In genomic region chr1:118157506-118157905, GRCh38 we compare ENCODE assay signal across 27 cellular contexts. TPM values are rescaled to one million over a fixed set of nuclear protein-coding genes. Genes with fewer than 3 reads are reported as not detected.
"Had no signal": no experiment of that assay in that cellular context is flagged by ENCODE, and none has a peak within 500 bp of the region (broad histone marks: within the 10 kb centered on the region; RNA-seq: fewer than 3 reads in every experiment).

No MANE protein-coding gene starts in this region.

- H3K4me3 ChIP-seq: stomach, suprapubic skin, testis, thoracic aorta, thyroid gland, tibial artery, tibial nerve, transverse colon, upper lobe of left lung, upper lobe of right lung, uterus, vagina had no signal

- FAIRE-seq: urothelium cell line had no signal

- H3K36me3 ChIP-seq: stomach, suprapubic skin, thoracic aorta, thyroid gland, tibial artery, tibial nerve, transverse colon, upper lobe of left lung, upper lobe of right lung, uterus, vagina had no signal

- H3K27me3 ChIP-seq: stomach, suprapubic skin, testis, thyroid gland, tibial artery, tibial nerve, transverse colon, upper lobe of left lung, upper lobe of right lung, uterus, vagina had no signal

- H3K9me3 ChIP-seq: stomach, suprapubic skin, testis, thoracic aorta, thyroid gland, tibial artery, tibial nerve, transverse colon, upper lobe of left lung, upper lobe of right lung, uterus, vagina had no signal

- ATAC-seq: stimulated activated effector memory CD8-positive, alpha-beta T cell treated with anti-CD3 and anti-CD28 coated beads, Interleukin-12 subunit alpha, Interleukin-12 subunit beta, amount 100 ng/mL, for 72 hours; stimulated activated memory B cell treated with anti-CD40 and anti-IgM and Interleukin-4, amounts not matched to agents 10 μg/mL and 1 μg/mL and 100 μg/mL, for 72 hours; stimulated activated naive B cell treated with anti-CD40 and anti-IgM and Interleukin-4, amounts not matched to agents 10 μg/mL and 1 μg/mL and 100 μg/mL, for 72 hours; stimulated activated naive CD8-positive, alpha-beta T cell treated with anti-CD3 and anti-CD28 coated beads, Interleukin-15, amount 100 ng/mL, for 72 hours; stimulated activated naive CD8-positive, alpha-beta T cell treated with anti-CD3 and anti-CD28 coated beads, Interleukin-15, Interleukin-2, amounts not matched to agents 100 U/mL and 50 U/mL, for 24 hours; upper lobe of right lung had no signal

- DNase-seq: stimulated activated CD4-positive, alpha-beta T cell treated with anti-CD3 and anti-CD28 coated beads, Interleukin-2, amount 100 ng/mL, for 48 hours; stimulated activated CD4-positive, alpha-beta T cell treated with anti-CD3 and anti-CD28 coated beads, Interleukin-4, amount 100 ng/mL, for 1 hour; stimulated activated CD4-positive, alpha-beta T cell treated with anti-CD3 and anti-CD28 coated beads, Interleukin-4, amount 100 ng/mL, for 24 hours; stimulated activated CD4-positive, alpha-beta T cell treated with anti-CD3 and anti-CD28 coated beads, Interleukin-4, amount 100 ng/mL, for 4 hours; stimulated activated CD8-positive, alpha-beta memory T cell treated with anti-CD3 and anti-CD28 coated beads, Interleukin-4, amount 100 ng/mL, for 48 hours; stimulated activated naive B cell treated with anti-CD40 and anti-IgM and Interleukin-4, amounts not matched to agents 10 μg/mL and 1 μg/mL and 100 μg/mL, for 72 hours; stimulated activated naive CD4-positive, alpha-beta T cell; stimulated activated naive CD4-positive, alpha-beta T cell treated with Interleukin-2 at 50 U/mL for 16 hours; stimulated activated naive CD8-positive, alpha-beta T cell treated with anti-CD3 and anti-CD28 coated beads, Interleukin-15, amount 100 ng/mL, for 72 hours; stimulated activated naive CD8-positive, alpha-beta T cell treated with anti-CD3 and anti-CD28 coated beads, Interleukin-15, Interleukin-2, amounts not matched to agents 100 U/mL and 50 U/mL, for 24 hours; stomach; substantia nigra; testis; thyroid gland; tibial artery; transverse colon; trophoblast cell; upper lobe of left lung; upper lobe of right lung; uterus had no signal

- H3K4me1 ChIP-seq: stomach, testis, transverse colon, upper lobe of left lung, upper lobe of right lung, uterus, vagina had no signal

- H3K27ac ChIP-seq: stomach, suprapubic skin, testis, thoracic aorta, thyroid gland, tibial artery, tibial nerve, transverse colon, upper lobe of left lung, upper lobe of right lung, uterus, vagina had no signal

RNA-seq across cellular contexts. Expression of gene SPAG17, which starts 27.5 kb away (rescaled TPM):
- total RNA-seq: thoracic aorta, transverse colon had no signal
